ENCODE assay signal across 1 cellular context in the genomic region with DNA sequence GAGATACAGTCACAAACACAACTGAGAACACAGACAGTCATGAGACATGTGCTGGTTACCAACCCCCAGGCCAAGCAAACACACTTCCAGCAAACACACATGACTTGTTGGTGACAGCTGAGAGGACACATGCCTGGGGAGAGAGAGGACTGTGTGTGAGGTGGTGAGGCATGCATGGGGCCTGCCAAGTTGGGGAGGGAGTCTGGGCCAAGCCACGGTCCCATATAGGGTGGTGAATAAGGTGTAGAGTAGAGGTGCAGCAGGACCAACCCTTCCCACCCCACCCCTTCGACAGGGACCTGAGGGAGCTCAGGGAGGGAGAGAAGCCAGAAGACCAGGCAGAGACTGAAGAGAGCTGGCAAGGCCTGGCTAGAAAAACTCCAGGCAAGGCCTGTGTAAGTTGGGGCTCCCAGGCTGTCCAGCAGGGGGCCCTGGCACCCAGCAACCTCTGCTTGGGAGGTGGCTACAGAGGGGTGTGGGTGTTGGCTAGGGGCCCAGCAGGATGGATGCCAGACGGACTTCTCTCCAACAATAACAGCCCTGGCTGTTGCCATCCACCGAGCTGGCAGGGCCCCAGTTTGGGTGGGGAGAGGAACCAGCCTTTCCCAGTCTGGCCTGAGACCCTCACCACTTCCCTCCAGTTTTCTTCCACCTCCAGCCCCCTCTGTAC.
TF ChIP-seq lines count a peak whose summit lies in the region.

No MANE protein-coding gene starts in this region.

TF ChIP-seq in HepG2, 621 proteins besides CTCF, POLR2A, EP300 and RAD21 (continued from another document):
- TF ChIP-seq, protein P1, sequence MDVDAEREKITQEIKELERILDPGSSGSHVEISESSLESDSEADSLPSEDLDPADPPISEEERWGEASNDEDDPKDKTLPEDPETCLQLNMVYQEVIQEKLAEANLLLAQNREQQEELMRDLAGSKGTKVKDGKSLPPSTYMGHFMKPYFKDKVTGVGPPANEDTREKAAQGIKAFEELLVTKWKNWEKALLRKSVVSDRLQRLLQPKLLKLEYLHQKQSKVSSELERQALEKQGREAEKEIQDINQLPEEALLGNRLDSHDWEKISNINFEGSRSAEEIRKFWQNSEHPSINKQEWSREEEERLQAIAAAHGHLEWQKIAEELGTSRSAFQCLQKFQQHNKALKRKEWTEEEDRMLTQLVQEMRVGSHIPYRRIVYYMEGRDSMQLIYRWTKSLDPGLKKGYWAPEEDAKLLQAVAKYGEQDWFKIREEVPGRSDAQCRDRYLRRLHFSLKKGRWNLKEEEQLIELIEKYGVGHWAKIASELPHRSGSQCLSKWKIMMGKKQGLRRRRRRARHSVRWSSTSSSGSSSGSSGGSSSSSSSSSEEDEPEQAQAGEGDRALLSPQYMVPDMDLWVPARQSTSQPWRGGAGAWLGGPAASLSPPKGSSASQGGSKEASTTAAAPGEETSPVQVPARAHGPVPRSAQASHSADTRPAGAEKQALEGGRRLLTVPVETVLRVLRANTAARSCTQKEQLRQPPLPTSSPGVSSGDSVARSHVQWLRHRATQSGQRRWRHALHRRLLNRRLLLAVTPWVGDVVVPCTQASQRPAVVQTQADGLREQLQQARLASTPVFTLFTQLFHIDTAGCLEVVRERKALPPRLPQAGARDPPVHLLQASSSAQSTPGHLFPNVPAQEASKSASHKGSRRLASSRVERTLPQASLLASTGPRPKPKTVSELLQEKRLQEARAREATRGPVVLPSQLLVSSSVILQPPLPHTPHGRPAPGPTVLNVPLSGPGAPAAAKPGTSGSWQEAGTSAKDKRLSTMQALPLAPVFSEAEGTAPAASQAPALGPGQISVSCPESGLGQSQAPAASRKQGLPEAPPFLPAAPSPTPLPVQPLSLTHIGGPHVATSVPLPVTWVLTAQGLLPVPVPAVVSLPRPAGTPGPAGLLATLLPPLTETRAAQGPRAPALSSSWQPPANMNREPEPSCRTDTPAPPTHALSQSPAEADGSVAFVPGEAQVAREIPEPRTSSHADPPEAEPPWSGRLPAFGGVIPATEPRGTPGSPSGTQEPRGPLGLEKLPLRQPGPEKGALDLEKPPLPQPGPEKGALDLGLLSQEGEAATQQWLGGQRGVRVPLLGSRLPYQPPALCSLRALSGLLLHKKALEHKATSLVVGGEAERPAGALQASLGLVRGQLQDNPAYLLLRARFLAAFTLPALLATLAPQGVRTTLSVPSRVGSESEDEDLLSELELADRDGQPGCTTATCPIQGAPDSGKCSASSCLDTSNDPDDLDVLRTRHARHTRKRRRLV (CRISPR knock-in tag; IDR thresholded peaks at IDR 0.05), result 0 out of 2 replicates have a peak, but pooled peaks have one; percentile 37
- TF ChIP-seq ZNF230 (CRISPR knock-in tag; IDR thresholded peaks at IDR 0.05), result 0 out of 2 replicates have a peak, but pooled peaks have one; percentile 32
- peak; percentile 52; the same call in 1 of the 2 replicates for TF ChIP-seq ZNF619 (CRISPR knock-in tag; IDR thresholded peaks at IDR 0.05)
- peak; percentile 22; the same call in 1 of the 2 replicates for TF ChIP-seq ELF1 (CRISPR knock-in tag; IDR thresholded peaks at IDR 0.05)
- TF ChIP-seq, protein P2, sequence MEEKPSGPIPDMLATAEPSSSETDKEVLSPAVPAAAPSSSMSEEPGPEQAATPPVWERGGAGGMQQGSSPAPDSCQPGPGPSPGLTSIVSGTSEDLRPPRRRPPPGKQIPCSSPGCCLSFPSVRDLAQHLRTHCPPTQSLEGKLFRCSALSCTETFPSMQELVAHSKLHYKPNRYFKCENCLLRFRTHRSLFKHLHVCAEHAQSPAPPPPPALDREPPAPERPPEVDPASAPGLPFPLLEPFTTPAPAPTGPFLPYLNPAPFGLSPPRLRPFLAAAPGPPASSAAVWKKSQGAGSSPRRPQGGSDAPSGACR (CRISPR knock-in tag; IDR thresholded peaks at IDR 0.05), result peak; percentile 77; the same call in 1 of the 2 replicates
- no peak for TF ChIP-seq ZNF101 (CRISPR knock-in tag; IDR thresholded peaks at IDR 0.05; ENCODE audit: borderline replicate concordance, low read depth)
- TF ChIP-seq, protein P3, sequence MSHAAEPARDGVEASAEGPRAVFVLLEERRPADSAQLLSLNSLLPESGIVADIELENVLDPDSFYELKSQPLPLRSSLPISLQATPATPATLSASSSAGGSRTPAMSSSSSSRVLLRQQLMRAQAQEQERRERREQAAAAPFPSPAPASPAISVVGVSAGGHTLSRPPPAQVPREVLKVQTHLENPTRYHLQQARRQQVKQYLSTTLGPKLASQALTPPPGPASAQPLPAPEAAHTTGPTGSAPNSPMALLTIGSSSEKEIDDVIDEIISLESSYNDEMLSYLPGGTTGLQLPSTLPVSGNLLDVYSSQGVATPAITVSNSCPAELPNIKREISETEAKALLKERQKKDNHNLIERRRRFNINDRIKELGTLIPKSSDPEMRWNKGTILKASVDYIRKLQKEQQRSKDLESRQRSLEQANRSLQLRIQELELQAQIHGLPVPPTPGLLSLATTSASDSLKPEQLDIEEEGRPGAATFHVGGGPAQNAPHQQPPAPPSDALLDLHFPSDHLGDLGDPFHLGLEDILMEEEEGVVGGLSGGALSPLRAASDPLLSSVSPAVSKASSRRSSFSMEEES (CRISPR knock-in tag; IDR thresholded peaks at IDR 0.05), result peak; percentile 73; the same call in 1 of the 2 replicates
- peak; percentile 72; the same call in 1 of the 2 replicates for TF ChIP-seq ZNF335 (CRISPR knock-in tag; IDR thresholded peaks at IDR 0.05)
- TF ChIP-seq ZNF766 (CRISPR knock-in tag; IDR thresholded peaks at IDR 0.05; ENCODE audit: borderline replicate concordance), result peak; percentile 59; the same call in 1 of the 2 replicates
- TF ChIP-seq FOXA1 (IDR thresholded peaks at IDR 0.05), result no peak
- TF ChIP-seq FOXA1 (CRISPR knock-in tag; IDR thresholded peaks at IDR 0.05), result peak; percentile 4; the same call in 1 of the 2 replicates
- TF ChIP-seq SOX5 (CRISPR knock-in tag; IDR thresholded peaks at IDR 0.05; ENCODE audit: borderline replicate concordance), result 0 out of 2 replicates have a peak, but pooled peaks have one; percentile 13
- peak; percentile 69; the same call in 1 of the 2 replicates for TF ChIP-seq ZNF430 (CRISPR knock-in tag; IDR thresholded peaks at IDR 0.05)
- TF ChIP-seq CREM (IDR thresholded peaks at IDR 0.05), result no peak
- TF ChIP-seq CREM (CRISPR knock-in tag; IDR thresholded peaks at IDR 0.05), result no peak
- TF ChIP-seq HDAC2 (CRISPR knock-in tag; IDR thresholded peaks at IDR 0.05), result peak; percentile 62; the same call in 1 of the 2 replicates
- peak; percentile 80; the same call in 1 of the 2 replicates for TF ChIP-seq ZNF274 (CRISPR knock-in tag; IDR thresholded peaks at IDR 0.05)
- TF ChIP-seq, protein P4, sequence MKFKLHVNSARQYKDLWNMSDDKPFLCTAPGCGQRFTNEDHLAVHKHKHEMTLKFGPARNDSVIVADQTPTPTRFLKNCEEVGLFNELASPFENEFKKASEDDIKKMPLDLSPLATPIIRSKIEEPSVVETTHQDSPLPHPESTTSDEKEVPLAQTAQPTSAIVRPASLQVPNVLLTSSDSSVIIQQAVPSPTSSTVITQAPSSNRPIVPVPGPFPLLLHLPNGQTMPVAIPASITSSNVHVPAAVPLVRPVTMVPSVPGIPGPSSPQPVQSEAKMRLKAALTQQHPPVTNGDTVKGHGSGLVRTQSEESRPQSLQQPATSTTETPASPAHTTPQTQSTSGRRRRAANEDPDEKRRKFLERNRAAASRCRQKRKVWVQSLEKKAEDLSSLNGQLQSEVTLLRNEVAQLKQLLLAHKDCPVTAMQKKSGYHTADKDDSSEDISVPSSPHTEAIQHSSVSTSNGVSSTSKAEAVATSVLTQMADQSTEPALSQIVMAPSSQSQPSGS (CRISPR knock-in tag; IDR thresholded peaks at IDR 0.05), result peak; percentile 71
- TF ChIP-seq ZNF138 (CRISPR knock-in tag; IDR thresholded peaks at IDR 0.05; ENCODE audit: low read depth), result no peak
- TF ChIP-seq, protein P5, sequence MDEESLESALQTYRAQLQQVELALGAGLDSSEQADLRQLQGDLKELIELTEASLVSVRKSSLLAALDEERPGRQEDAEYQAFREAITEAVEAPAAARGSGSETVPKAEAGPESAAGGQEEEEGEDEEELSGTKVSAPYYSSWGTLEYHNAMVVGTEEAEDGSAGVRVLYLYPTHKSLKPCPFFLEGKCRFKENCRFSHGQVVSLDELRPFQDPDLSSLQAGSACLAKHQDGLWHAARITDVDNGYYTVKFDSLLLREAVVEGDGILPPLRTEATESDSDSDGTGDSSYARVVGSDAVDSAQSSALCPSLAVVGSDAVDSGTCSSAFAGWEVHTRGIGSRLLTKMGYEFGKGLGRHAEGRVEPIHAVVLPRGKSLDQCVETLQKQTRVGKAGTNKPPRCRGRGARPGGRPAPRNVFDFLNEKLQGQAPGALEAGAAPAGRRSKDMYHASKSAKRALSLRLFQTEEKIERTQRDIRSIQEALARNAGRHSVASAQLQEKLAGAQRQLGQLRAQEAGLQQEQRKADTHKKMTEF (CRISPR knock-in tag; IDR thresholded peaks at IDR 0.05), result peak; percentile 59
- peak; percentile 13 for TF ChIP-seq SKI (IDR thresholded peaks at IDR 0.05; ENCODE audit: partially characterized antibody)
- TF ChIP-seq, protein P6, sequence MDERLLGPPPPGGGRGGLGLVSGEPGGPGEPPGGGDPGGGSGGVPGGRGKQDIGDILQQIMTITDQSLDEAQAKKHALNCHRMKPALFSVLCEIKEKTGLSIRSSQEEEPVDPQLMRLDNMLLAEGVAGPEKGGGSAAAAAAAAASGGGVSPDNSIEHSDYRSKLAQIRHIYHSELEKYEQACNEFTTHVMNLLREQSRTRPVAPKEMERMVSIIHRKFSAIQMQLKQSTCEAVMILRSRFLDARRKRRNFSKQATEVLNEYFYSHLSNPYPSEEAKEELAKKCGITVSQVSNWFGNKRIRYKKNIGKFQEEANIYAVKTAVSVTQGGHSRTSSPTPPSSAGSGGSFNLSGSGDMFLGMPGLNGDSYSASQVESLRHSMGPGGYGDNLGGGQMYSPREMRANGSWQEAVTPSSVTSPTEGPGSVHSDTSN (CRISPR knock-in tag; IDR thresholded peaks at IDR 0.05), result 0 out of 2 replicates have a peak, but pooled peaks have one; percentile 28
- TF ChIP-seq, protein P7, sequence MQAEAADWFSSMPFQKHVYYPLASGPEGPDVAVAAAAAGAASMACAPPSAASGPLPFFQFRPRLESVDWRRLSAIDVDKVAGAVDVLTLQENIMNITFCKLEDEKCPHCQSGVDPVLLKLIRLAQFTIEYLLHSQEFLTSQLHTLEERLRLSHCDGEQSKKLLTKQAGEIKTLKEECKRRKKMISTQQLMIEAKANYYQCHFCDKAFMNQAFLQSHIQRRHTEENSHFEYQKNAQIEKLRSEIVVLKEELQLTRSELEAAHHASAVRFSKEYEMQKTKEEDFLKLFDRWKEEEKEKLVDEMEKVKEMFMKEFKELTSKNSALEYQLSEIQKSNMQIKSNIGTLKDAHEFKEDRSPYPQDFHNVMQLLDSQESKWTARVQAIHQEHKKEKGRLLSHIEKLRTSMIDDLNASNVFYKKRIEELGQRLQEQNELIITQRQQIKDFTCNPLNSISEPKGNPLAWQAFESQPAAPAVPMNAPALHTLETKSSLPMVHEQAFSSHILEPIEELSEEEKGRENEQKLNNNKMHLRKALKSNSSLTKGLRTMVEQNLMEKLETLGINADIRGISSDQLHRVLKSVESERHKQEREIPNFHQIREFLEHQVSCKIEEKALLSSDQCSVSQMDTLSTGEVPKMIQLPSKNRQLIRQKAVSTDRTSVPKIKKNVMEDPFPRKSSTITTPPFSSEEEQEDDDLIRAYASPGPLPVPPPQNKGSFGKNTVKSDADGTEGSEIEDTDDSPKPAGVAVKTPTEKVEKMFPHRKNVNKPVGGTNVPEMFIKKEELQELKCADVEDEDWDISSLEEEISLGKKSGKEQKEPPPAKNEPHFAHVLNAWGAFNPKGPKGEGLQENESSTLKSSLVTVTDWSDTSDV (CRISPR knock-in tag; IDR thresholded peaks at IDR 0.05), result no peak
- TF ChIP-seq, protein P8, sequence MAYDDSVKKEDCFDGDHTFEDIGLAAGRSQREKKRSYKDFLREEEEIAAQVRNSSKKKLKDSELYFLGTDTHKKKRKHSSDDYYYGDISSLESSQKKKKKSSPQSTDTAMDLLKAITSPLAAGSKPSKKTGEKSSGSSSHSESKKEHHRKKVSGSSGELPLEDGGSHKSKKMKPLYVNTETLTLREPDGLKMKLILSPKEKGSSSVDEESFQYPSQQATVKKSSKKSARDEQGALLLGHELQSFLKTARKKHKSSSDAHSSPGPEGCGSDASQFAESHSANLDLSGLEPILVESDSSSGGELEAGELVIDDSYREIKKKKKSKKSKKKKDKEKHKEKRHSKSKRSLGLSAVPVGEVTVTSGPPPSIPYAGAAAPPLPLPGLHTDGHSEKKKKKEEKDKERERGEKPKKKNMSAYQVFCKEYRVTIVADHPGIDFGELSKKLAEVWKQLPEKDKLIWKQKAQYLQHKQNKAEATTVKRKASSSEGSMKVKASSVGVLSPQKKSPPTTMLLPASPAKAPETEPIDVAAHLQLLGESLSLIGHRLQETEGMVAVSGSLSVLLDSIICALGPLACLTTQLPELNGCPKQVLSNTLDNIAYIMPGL (CRISPR knock-in tag; IDR thresholded peaks at IDR 0.05; ENCODE audit: borderline replicate concordance in 1 of 2, low read depth in 1 of 2), result peak; percentile 88 to 94
- TF ChIP-seq ZNF567 (CRISPR knock-in tag; IDR thresholded peaks at IDR 0.05; ENCODE audit: borderline replicate concordance), result 0 out of 2 replicates have a peak, but pooled peaks have one; percentile 39
- peak; percentile 62; the same call in 1 of the 2 replicates for TF ChIP-seq SPEN (CRISPR knock-in tag; IDR thresholded peaks at IDR 0.05; ENCODE audit: low read depth)
- 0 out of 2 replicates have a peak, but pooled peaks have one; percentile 26 for TF ChIP-seq NRL (CRISPR knock-in tag; IDR thresholded peaks at IDR 0.05; ENCODE audit: borderline replicate concordance)
- TF ChIP-seq, protein P9, sequence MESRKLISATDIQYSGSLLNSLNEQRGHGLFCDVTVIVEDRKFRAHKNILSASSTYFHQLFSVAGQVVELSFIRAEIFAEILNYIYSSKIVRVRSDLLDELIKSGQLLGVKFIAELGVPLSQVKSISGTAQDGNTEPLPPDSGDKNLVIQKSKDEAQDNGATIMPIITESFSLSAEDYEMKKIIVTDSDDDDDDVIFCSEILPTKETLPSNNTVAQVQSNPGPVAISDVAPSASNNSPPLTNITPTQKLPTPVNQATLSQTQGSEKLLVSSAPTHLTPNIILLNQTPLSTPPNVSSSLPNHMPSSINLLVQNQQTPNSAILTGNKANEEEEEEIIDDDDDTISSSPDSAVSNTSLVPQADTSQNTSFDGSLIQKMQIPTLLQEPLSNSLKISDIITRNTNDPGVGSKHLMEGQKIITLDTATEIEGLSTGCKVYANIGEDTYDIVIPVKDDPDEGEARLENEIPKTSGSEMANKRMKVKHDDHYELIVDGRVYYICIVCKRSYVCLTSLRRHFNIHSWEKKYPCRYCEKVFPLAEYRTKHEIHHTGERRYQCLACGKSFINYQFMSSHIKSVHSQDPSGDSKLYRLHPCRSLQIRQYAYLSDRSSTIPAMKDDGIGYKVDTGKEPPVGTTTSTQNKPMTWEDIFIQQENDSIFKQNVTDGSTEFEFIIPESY (CRISPR knock-in tag; IDR thresholded peaks at IDR 0.05), result peak; percentile 30; the same call in 1 of the 2 replicates
- peak; percentile 57; the same call in 1 of the 2 replicates for TF ChIP-seq TBX2 (CRISPR knock-in tag; IDR thresholded peaks at IDR 0.05; ENCODE audit: borderline replicate concordance)
- TF ChIP-seq POGZ (CRISPR knock-in tag; IDR thresholded peaks at IDR 0.05), result peak; percentile 44; the same call in 1 of the 2 replicates
